1 cellular context compared by ENCODE assay signal in genomic region chr20:14717124-14718004, GRCh38.
TF ChIP-seq lines count a peak whose summit lies in the region.

No MANE protein-coding gene starts in this region.

TF ChIP-seq in WTC11, 78 proteins besides CTCF, POLR2A, EP300 and RAD21 (continued from another document):
- TF ChIP-seq ATF6 (CRISPR knock-in tag; IDR thresholded peaks at IDR 0.05) (no peak), TEAD1 (CRISPR knock-in tag; IDR thresholded peaks at IDR 0.05) (no peak)
TF ChIP-seq in WTC11: peak in this region for 0.
